18 cellular contexts compared by ENCODE assay signal in genomic region chr9:106451223-106451622, GRCh38.
DNase-seq lines count a peak whose midpoint lies in the region; ATAC-seq, FAIRE-seq and TF ChIP-seq lines count a peak whose summit lies in the region.
"Had no signal": no experiment of that assay in that cellular context is flagged by ENCODE, and none has a peak within 500 bp of the region (broad histone marks: within the 10 kb centered on the region; RNA-seq: fewer than 3 reads in every experiment).

No MANE protein-coding gene starts in this region.

- POLR2A ChIA-PET in GM12878 (lab: Charles Lee): interaction anchor here (1.2 kb wide), 1 partner anchor 59 kb away, joined by 3 read pairs; no protein-coding TSS in a partner anchor

- ATAC-seq in heart left ventricle (peak in 3 of 4 donors; percentile 40 to 47 (median 41)), GM12878 (peak; percentile 38), left ventricle myocardium superior (peak; percentile 50), gastrocnemius medialis (peak; percentile 27 to 38), GM19035 (IDR thresholded peaks at IDR 0.05; ENCODE audit: unreplicated experiment) (no peak)
- ATAC-seq: GM23338, HCT116 had no signal

- H3K27ac ChIP-seq in heart left ventricle (peak overlapping the region in 10 of 12 donors; percentile 23 to 81 (median 62)), GM12878 (ENCODE audit: control insufficient read depth, insufficient read depth) (no peak overlapping the region), gastrocnemius medialis (peak overlapping the region; percentile 75 to 83 (median 80))

- intact Hi-C loops in heart left ventricle (cut with DNase I): loop anchor here in 2 of 10 donors (10.0 kb wide), 2 partner anchors 414 to 516 kb away; partner anchors contain the start of gene ZNF462 (in 1 of the 2)
- intact Hi-C loops in cardiac septum (cut with DNase I): no loop called here
- intact Hi-C loops in GM12878 (cut with micrococcal nuclease; ENCODE audit: unreplicated experiment): no loop called here
- intact Hi-C loops in left ventricle myocardium superior (cut with micrococcal nuclease): no loop called here
- intact Hi-C loops in gastrocnemius medialis (cut with DNase I; ENCODE audit: low total_unique reads): loop anchor here (2.0 kb wide), 3 partner anchors 226 to 722 kb away; no protein-coding TSS in a partner anchor

- no peak overlapping the region for H2AFZ ChIP-seq in GM12878 (ENCODE audit: control insufficient read depth, low read depth, low read length)
- H2AFZ ChIP-seq: GM23338 had no signal

- TF ChIP-seq POLR2A in heart left ventricle (IDR thresholded peaks at IDR 0.05) (no peak), GM12878 (IDR thresholded peaks at IDR 0.05; ENCODE audit: low read depth, low read length) (no peak), gastrocnemius medialis (IDR thresholded peaks at IDR 0.05) (no peak)

- H3K9me3 ChIP-seq in heart left ventricle (peaks cover 0 to under 1% (median 0%) of the 10 kb centered on the region in 12 donors), GM12878 (replicated peaks; ENCODE audit: control insufficient read depth, insufficient read depth, low read length) (no peaks in the 10 kb centered on the region), gastrocnemius medialis (no peaks in the 10 kb centered on the region)

- FAIRE-seq in GM12878 (lab: Jason Lieb, UNC): no peak
- FAIRE-seq: G401.6 had no signal

- TF ChIP-seq RAD21 in GM12878 (IDR thresholded peaks at IDR 0.05; ENCODE audit: insufficient read depth, low read depth, low read length): no peak

- peaks cover 0 to 14% (median 0%) of the 10 kb centered on the region in 12 donors for H3K4me1 ChIP-seq in heart left ventricle
- H3K4me1 ChIP-seq in GM12878 (ENCODE audit: control insufficient read depth, insufficient read depth, low read length): no peaks in the 10 kb centered on the region
- peaks cover 11 to 19% of the 10 kb centered on the region in 2 donors for H3K4me1 ChIP-seq in gastrocnemius medialis

- peak overlapping the region in 3 of 12 donors; percentile 8 to 40 (median 19) for H3K4me3 ChIP-seq in heart left ventricle
- H3K4me3 ChIP-seq in GM12878: no peak overlapping the region
- no peak overlapping the region for H3K4me3 ChIP-seq in gastrocnemius medialis
- H3K4me3 ChIP-seq: GM23338 had no signal

- CTCF ChIA-PET in GM12878 (lab: Yijun Ruan, JAX): interaction anchor here (0.8 kb wide), 1 partner anchor 55 kb away, joined by 3 read pairs; no protein-coding TSS in a partner anchor

- no TSS peak for BruUV-seq in GM12878 (replicated peaks; lab: Mats Ljungman, UMichigan)

- in situ Hi-C loops in GM12878 (cut with MboI): no loop called here
- in situ Hi-C loops in gastrocnemius medialis (cut with MboI; ENCODE audit: low sequenced_read_pairs in 4 of 4): no loop called here

- H3K27me3 ChIP-seq in heart left ventricle: no peaks in the 10 kb centered on the region
- no peaks in the 10 kb centered on the region for H3K27me3 ChIP-seq in GM12878 (replicated peaks in 1 of 2; ENCODE audit: control insufficient read depth in 2 of 2, insufficient read depth in 2 of 2, low read length in 1 of 2)
- H3K27me3 ChIP-seq in gastrocnemius medialis: no peaks in the 10 kb centered on the region

- RAD21 ChIA-PET in GM12878 (lab: Charles Lee; ENCODE audit: unreplicated experiment): interaction anchor here (1.0 kb wide), 1 partner anchor 9 kb away, joined by 3 read pairs; no protein-coding TSS in a partner anchor

- WGBS in heart left ventricle, 4 donors: 92 to 100% (median 95%) methylated on average over 1 of the region's 1 CpG
- 71% methylated on average over 1 of the region's 1 CpG for WGBS in GM12878 (ENCODE audit: insufficient coverage, insufficient replicate concordance, low lambda C conversion rate, missing lambda C conversion rate)

- no peak overlapping the region for H3K9ac ChIP-seq in GM12878 (ENCODE audit: control insufficient read depth, insufficient read depth, low read length)

- H3K4me2 ChIP-seq in GM12878 (ENCODE audit: control insufficient read depth, insufficient read depth): no peak overlapping the region
- H3K4me2 ChIP-seq: GM23338 had no signal

- H4K20me1 ChIP-seq in GM12878 (ENCODE audit: control insufficient read depth, insufficient read depth): no peaks in the 10 kb centered on the region

- H3K79me2 ChIP-seq in GM12878 (ENCODE audit: control insufficient read depth, insufficient read depth, low read length): no peaks in the 10 kb centered on the region

- no peak for TF ChIP-seq EP300 in GM12878 (IDR thresholded peaks at IDR 0.05; ENCODE audit: borderline replicate concordance in 1 of 2, control insufficient read depth in 1 of 2, low read depth in 2 of 2, low read length in 2 of 2)

- no peak for TF ChIP-seq CTCF in heart left ventricle (IDR thresholded peaks at IDR 0.05)
- TF ChIP-seq CTCF in GM12878 (IDR thresholded peaks at IDR 0.05 in 2 of 3, conservative IDR thresholded peaks at IDR 0.05 in 1 of 3; ENCODE audit: control insufficient read depth in 2 of 3, extremely low read depth in 1 of 3, insufficient read depth in 1 of 3, low read depth in 3 of 3, low read length in 3 of 3): no peak
- no peak for TF ChIP-seq CTCF in gastrocnemius medialis (IDR thresholded peaks at IDR 0.05 in 4 of 5, conservative IDR thresholded peaks at IDR 0.05 in 1 of 5)

- DNase-seq in heart left ventricle: no peak
- DNase-seq in cardiac septum (ENCODE audit: low spot score): no peak
- DNase-seq in GM12878 (ENCODE audit: low read depth, low spot score): no peak
- no peak for DNase-seq in left ventricle myocardium superior
- DNase-seq in gastrocnemius medialis: no peak
- DNase-seq in DMS79 treated with DMSO at 0.1 percent for 48 hours (lab: John Stamatoyannopoulos, UW): no peak
- DNase-seq in NCI-H1694 (lab: John Stamatoyannopoulos, UW): no peak
- DNase-seq: C1 segment of cervical spinal cord; Calu3; CD4-positive, alpha-beta memory T cell; COR-L47; DMS53; DND-41; H9 had no signal

- SMC1A ChIA-PET in GM12878 (lab: Charles Lee; ENCODE audit: uncharacterized antibody, unreplicated experiment): interaction anchor here (1.1 to 2.3 kb wide), 3 partner anchors 17 to 27 kb away, joined by 3 to 5 read pairs (median 3); no protein-coding TSS in a partner anchor

- H3K36me3 ChIP-seq in heart left ventricle (no peaks in the 10 kb centered on the region), GM12878 (ENCODE audit: control insufficient read depth in 2 of 2, insufficient read depth in 2 of 2, low read length in 1 of 2) (no peaks in the 10 kb centered on the region), gastrocnemius medialis (no peaks in the 10 kb centered on the region)

TF ChIP-seq in GM12878, 131 proteins besides CTCF, POLR2A, EP300 and RAD21 (continues in another document):
- TF ChIP-seq CHD2 (IDR thresholded peaks at IDR 0.05; ENCODE audit: borderline replicate concordance, low read depth, low read length) (no peak), GABPA (IDR thresholded peaks at IDR 0.05; ENCODE audit: low read depth) (no peak), PRDM15 (CRISPR knock-in tag; IDR thresholded peaks at IDR 0.05) (no peak), TAF1 (IDR thresholded peaks at IDR 0.05; ENCODE audit: borderline replicate concordance, low read depth, low read length) (no peak), ASH2L (IDR thresholded peaks at IDR 0.05; ENCODE audit: borderline replicate concordance, low read depth) (no peak), ZNF622 (IDR thresholded peaks at IDR 0.05) (no peak), ZBTB11 (CRISPR knock-in tag; IDR thresholded peaks at IDR 0.05) (no peak)
